Comparison of ENCODE assay signal across 2 cellular contexts in the genomic region with DNA sequence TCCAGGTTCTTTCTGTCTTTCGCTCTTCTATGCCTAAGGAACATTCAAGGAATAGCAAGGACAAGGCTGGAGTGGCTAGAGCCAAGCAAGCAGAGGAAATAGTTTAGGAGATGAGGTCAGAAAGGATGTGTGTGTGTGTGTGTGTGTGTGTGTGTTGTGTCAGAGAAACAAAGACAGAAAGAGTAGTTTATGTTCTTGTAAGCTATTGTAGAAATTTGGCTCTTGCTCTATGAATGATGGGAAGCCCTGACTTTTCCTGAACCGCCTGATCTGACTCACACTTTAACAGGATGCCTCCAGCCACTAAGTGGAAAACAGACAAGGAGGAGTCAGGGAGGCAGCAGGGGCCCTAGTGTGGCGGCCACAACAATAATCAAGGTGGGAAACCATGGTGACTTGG.
A peak's percentile ranks its signal among the peaks of the same experiment; 100 is the strongest.
TF ChIP-seq lines count a peak whose summit lies in the region.

No MANE protein-coding gene starts in this region.

TF ChIP-seq in HepG2, 621 proteins besides CTCF, POLR2A, EP300 and RAD21:
- TF ChIP-seq SP140L (CRISPR knock-in tag; IDR thresholded peaks at IDR 0.05; ENCODE audit: borderline replicate concordance) (no peak), RARA (CRISPR knock-in tag; IDR thresholded peaks at IDR 0.05) (no peak), PHF20 (CRISPR knock-in tag; IDR thresholded peaks at IDR 0.05) (no peak), RFX5 (IDR thresholded peaks at IDR 0.05; ENCODE audit: low read depth, low read length) (no peak), SIN3B (IDR thresholded peaks at IDR 0.05; ENCODE audit: low read length) (no peak), KLF15 (CRISPR knock-in tag; IDR thresholded peaks at IDR 0.05; ENCODE audit: borderline replicate concordance) (no peak), DMAP1 (CRISPR knock-in tag; IDR thresholded peaks at IDR 0.05) (no peak), ONECUT2 (CRISPR knock-in tag; IDR thresholded peaks at IDR 0.05) (no peak), ZBTB8A (CRISPR knock-in tag; IDR thresholded peaks at IDR 0.05; ENCODE audit: borderline replicate concordance, low read depth) (no peak), LRRFIP1 (CRISPR knock-in tag; conservative IDR thresholded peaks at IDR 0.05) (no peak), ZNF20 (CRISPR knock-in tag; IDR thresholded peaks at IDR 0.05) (no peak), IRF9 (CRISPR knock-in tag; IDR thresholded peaks at IDR 0.05; ENCODE audit: borderline replicate concordance) (no peak)

TF ChIP-seq in endothelial cell of umbilical vein, 7 proteins besides CTCF, POLR2A, EP300 and RAD21:
- TF ChIP-seq MYC (IDR thresholded peaks at IDR 0.05; ENCODE audit: low read depth, low read length) (no peak), FOS (IDR thresholded peaks at IDR 0.05; ENCODE audit: borderline replicate concordance, insufficient read depth, low read length) (peak; percentile 87), JUN (IDR thresholded peaks at IDR 0.05; ENCODE audit: borderline replicate concordance, insufficient read depth, insufficient read length, low read depth) (peak; percentile 85), MAX (IDR thresholded peaks at IDR 0.05; ENCODE audit: insufficient read depth, insufficient read length) (no peak), GATA2 (IDR thresholded peaks at IDR 0.05; ENCODE audit: insufficient read depth, insufficient read length, low read depth, low read length) (peak; percentile 24), EZH2 (IDR thresholded peaks at IDR 0.05; ENCODE audit: borderline replicate concordance, low read depth, low read length, severe bottlenecking) (no peak), POLR2AphosphoS5 (IDR thresholded peaks at IDR 0.05; ENCODE audit: insufficient read depth, low read depth, low read length) (no peak)
TF ChIP-seq in endothelial cell of umbilical vein: peak in this region for 3.
